In the genomic region with DNA sequence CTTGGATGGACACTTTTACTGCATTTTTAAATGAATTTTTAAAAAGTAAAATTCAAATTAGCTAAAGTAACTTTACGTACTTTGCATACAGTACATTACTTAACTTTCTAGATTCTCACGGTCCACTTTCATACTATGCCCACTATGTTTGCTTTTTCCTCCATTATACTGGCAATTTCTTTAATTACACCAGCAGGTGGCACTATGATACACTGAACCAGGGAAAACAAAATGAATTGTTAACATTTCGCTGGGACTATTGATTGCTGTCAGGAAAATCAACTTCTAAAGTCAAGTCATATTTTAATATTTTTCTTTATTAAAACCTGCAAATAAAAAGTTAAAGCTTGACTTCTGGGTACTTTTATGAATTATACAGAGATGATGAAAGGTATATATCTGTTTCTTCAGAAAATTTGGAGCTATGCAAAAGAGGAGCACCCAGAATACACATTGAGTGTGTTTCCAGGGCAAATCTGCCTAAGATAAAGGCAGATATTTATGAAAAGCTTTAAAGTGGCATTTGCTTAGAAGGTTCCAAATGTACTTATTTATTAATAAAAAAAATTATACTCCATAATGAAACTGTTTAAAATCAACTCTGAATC, we compare ENCODE assay signal across 8 cellular contexts. TPM values are rescaled to one million over a fixed set of nuclear protein-coding genes. Genes with fewer than 3 reads are reported as not detected.
DNase-seq lines count a peak whose midpoint lies in the region; ATAC-seq, FAIRE-seq and TF ChIP-seq lines count a peak whose summit lies in the region.

No MANE protein-coding gene starts in this region.

- peaks cover 2% of the 10 kb centered on the region for H3K4me1 Mint-ChIP-seq in activated CD8-positive, alpha-beta memory T cell treated with anti-CD3 and anti-CD28 coated beads, Interleukin-2, amount 10 ng/mL, durations not matched to agents 7 days and 5 days

- H3K4me3 Mint-ChIP-seq in activated CD8-positive, alpha-beta memory T cell treated with anti-CD3 and anti-CD28 coated beads, Interleukin-2, amount 10 ng/mL, durations not matched to agents 7 days and 5 days: no peak overlapping the region

- peak; percentile 55 for ATAC-seq in activated CD8-positive, alpha-beta memory T cell treated with anti-CD3 and anti-CD28 coated beads, Interleukin-2, amount 10 ng/mL, durations not matched to agents 7 days and 5 days
- ATAC-seq in GM21447 (IDR thresholded peaks at IDR 0.05; ENCODE audit: unreplicated experiment): peak; percentile 89
- peak; percentile 45; the same call in 2 of the 3 replicates for ATAC-seq in RWPE2 (ENCODE audit: low read depth)
- peak; percentile 69 to 94 (median 91) for ATAC-seq in pancreas

- H3K27ac Mint-ChIP-seq in activated CD8-positive, alpha-beta memory T cell treated with anti-CD3 and anti-CD28 coated beads, Interleukin-2, amount 10 ng/mL, durations not matched to agents 7 days and 5 days: no peak overlapping the region

- H3K27ac ChIP-seq in RWPE2 (ENCODE audit: poor library complexity, severe bottlenecking) (no peak overlapping the region), pancreas (no peak overlapping the region)

- H3K36me3 ChIP-seq in RWPE2 (ENCODE audit: low read depth): no peaks in the 10 kb centered on the region
- no peaks in the 10 kb centered on the region for H3K36me3 ChIP-seq in pancreas

- no peak for DNase-seq in activated CD8-positive, alpha-beta memory T cell treated with anti-CD3 and anti-CD28 coated beads, Interleukin-2, amount 10 ng/mL, durations not matched to agents 7 days and 5 days
- no peak for DNase-seq in activated CD8-positive, alpha-beta memory T cell treated with anti-CD3 and anti-CD28 coated beads for 24 hours
- peak; percentile 44 for DNase-seq in HT1080 (ENCODE audit: low read depth)
- no peak for DNase-seq in RWPE2 (ENCODE audit: low spot score)
- DNase-seq in epithelial cell of proximal tubule (ENCODE audit: low read depth): no peak
- DNase-seq in pancreas: no peak
- no peak for DNase-seq in activated CD4-positive, alpha-beta T cell treated with anti-CD3 and anti-CD28 coated beads for 4 hours

- CTCF ChIA-PET in activated CD8-positive, alpha-beta memory T cell treated with anti-CD3 and anti-CD28 coated beads, Interleukin-2, amount 10 ng/mL, durations not matched to agents 7 days and 5 days (lab: Charles Lee): interaction anchor here (0.6 to 2.0 kb wide), 11 partner anchors 10 to 817 kb away, joined by 3 to 9 read pairs (median 4); a partner anchor contains a TSS

- H3K9me3 ChIP-seq in RWPE2 (ENCODE audit: severe bottlenecking): no peaks in the 10 kb centered on the region
- H3K9me3 ChIP-seq in pancreas: no peaks in the 10 kb centered on the region

- WGBS in pancreas, 2 donors: 1 to 4% methylated on average over 3 of the region's 3 CpGs

- intact Hi-C loops in pancreas (cut with DNase I): loop anchor here in 1 of 3 donors (10.0 kb wide), 1 partner anchor 707 kb away; no protein-coding TSS in a partner anchor

- no peaks in the 10 kb centered on the region for H3K27me3 ChIP-seq in RWPE2 (ENCODE audit: insufficient read depth, poor library complexity, severe bottlenecking)
- H3K27me3 ChIP-seq in pancreas: no peaks in the 10 kb centered on the region

- peak; percentile 88 for FAIRE-seq in pancreas (lab: Jason Lieb, UNC)

- peak; percentile 84 for TF ChIP-seq CTCF in RWPE2 (IDR thresholded peaks at IDR 0.05; ENCODE audit: poor library complexity, severe bottlenecking)
- peak; percentile 71 for TF ChIP-seq CTCF in epithelial cell of proximal tubule (conservative IDR thresholded peaks at IDR 0.05; ENCODE audit: low read depth, low read length)
- TF ChIP-seq CTCF in pancreas (IDR thresholded peaks at IDR 0.05): peak; percentile 25 to 55 (median 30)

- H3K4me1 ChIP-seq in RWPE2 (ENCODE audit: insufficient read depth, poor library complexity, severe bottlenecking) (no peaks in the 10 kb centered on the region), pancreas (peaks cover 0 to 4% (median 3%) of the 10 kb centered on the region in 3 donors)

- peaks cover 7% of the 10 kb centered on the region for H3K27me3 Mint-ChIP-seq in activated CD8-positive, alpha-beta memory T cell treated with anti-CD3 and anti-CD28 coated beads, Interleukin-2, amount 10 ng/mL, durations not matched to agents 7 days and 5 days

- H3K9me3 Mint-ChIP-seq in activated CD8-positive, alpha-beta memory T cell treated with anti-CD3 and anti-CD28 coated beads, Interleukin-2, amount 10 ng/mL, durations not matched to agents 7 days and 5 days (ENCODE audit: low read depth): no peaks in the 10 kb centered on the region

- no peaks in the 10 kb centered on the region for H3K36me3 Mint-ChIP-seq in activated CD8-positive, alpha-beta memory T cell treated with anti-CD3 and anti-CD28 coated beads, Interleukin-2, amount 10 ng/mL, durations not matched to agents 7 days and 5 days

- H3K4me3 ChIP-seq in RWPE2 (ENCODE audit: severe bottlenecking): no peak overlapping the region
- H3K4me3 ChIP-seq in epithelial cell of proximal tubule (ENCODE audit: low read depth, low read length): no peak overlapping the region
- H3K4me3 ChIP-seq in pancreas: no peak overlapping the region

RNA-seq across cellular contexts. Expression of a gene that starts 21.8 kb away (rescaled TPM):
- total RNA-seq in activated CD8-positive, alpha-beta memory T cell treated with anti-CD3 and anti-CD28 coated beads, Interleukin-2, amount 10 ng/mL, durations not matched to agents 7 days and 5 days: not detected
- not detected in 2 replicates for total RNA-seq in HT1080 (2014; rRNA removed; shearing (Covaris generic))
- polyA plus RNA-seq in HT1080 (2015; cell fraction: cytosol; rRNA removed): not detected in 2 replicates
- not detected in 2 replicates for polyA plus RNA-seq in HT1080 (2015; cell fraction: nucleus; rRNA removed)
- total RNA-seq in epithelial cell of proximal tubule (not detected in 2 replicates), pancreas (not detected)
- polyA plus RNA-seq in pancreas: not detected

Comparison
In these comparisons a context has a peak if more than half of its experiments do, and no peak if none do; other contexts are left out.
1. CTCF ChIP-seq: peak in every context shown above with its lines; median percentile 84 in RWPE2; 71 in epithelial cell of proximal tubule; 30 in pancreas.